Comparison of ENCODE assay signal across 18 cellular contexts in genomic region chr20:4013041-4013440, GRCh38. TPM values are rescaled to one million over a fixed set of nuclear protein-coding genes. Genes with fewer than 3 reads are reported as not detected.
DNase-seq lines count a peak whose midpoint lies in the region; ATAC-seq, FAIRE-seq and TF ChIP-seq lines count a peak whose summit lies in the region.
"Had no signal": no experiment of that assay in that cellular context is flagged by ENCODE, and none has a peak within 500 bp of the region (broad histone marks: within the 10 kb centered on the region; RNA-seq: fewer than 3 reads in every experiment).

No MANE protein-coding gene starts in this region.

- H3K4me1 ChIP-seq in K562 (replicated peaks in 1 of 2; ENCODE audit: control insufficient read depth in 2 of 2, insufficient read depth in 2 of 2, low read length in 2 of 2) (peaks cover 35 to 36% of the 10 kb centered on the region in 2 experiments), left lung (peaks cover 14 to 86% of the 10 kb centered on the region in 2 donors), tibial nerve (peaks cover 0 to 28% (median 14%) of the 10 kb centered on the region in 4 donors)

- peak overlapping the region in 1 of 2 experiments; percentile 65; a peak in 2 of 4 replicates for H3K9ac ChIP-seq in K562 (ENCODE audit: insufficient read depth in 1 of 2, low read depth in 2 of 2, low read length in 2 of 2)

- TF ChIP-seq POLR2A in K562 (conservative IDR thresholded peaks at IDR 0.05) (no peak), tibial nerve (IDR thresholded peaks at IDR 0.05) (no peak)

- no peaks in the 10 kb centered on the region; the same call in 1 of the 2 replicates for H4K20me1 ChIP-seq in K562 (replicated peaks; ENCODE audit: control insufficient read depth, insufficient read depth, low read length)

- no peak overlapping the region for H2AFZ ChIP-seq in K562 (ENCODE audit: low read depth, low read length)

- in situ Hi-C loops in K562 (cut with MboI), result no loop called here

- FAIRE-seq in K562 (lab: Jason Lieb, UNC), result no peak
- FAIRE-seq: D721Med, GM19239, H54, TTC549 had no signal

- no peak overlapping the region for H3K4me2 ChIP-seq in K562 (ENCODE audit: insufficient read depth, low read length)

- peaks cover 69% of the 10 kb centered on the region for H3K79me2 ChIP-seq in K562 (ENCODE audit: control insufficient read depth, insufficient read depth, low read length)

- WGBS in K562 (ENCODE audit: insufficient coverage, low coverage, missing lambda C conversion rate), result 4% methylated on average over 2 of the region's 2 CpGs
- 52 to 55% methylated on average over 2 of the region's 2 CpGs for WGBS in tibial nerve, 2 donors

- H3K36me3 ChIP-seq in K562 (ENCODE audit: control insufficient read depth, insufficient read depth, low read length) (peaks cover 24% of the 10 kb centered on the region), left lung (peaks cover 0 to 5% of the 10 kb centered on the region in 2 donors), tibial nerve (peaks cover 0 to 13% (median 0%) of the 10 kb centered on the region in 3 donors)
- H3K36me3 ChIP-seq: gastroesophageal sphincter, Peyer's patch had no signal

- DNase-seq in HL-60 (ENCODE audit: low read depth in 1 of 2, low spot score in 1 of 2) (no peak), K562 (ENCODE audit: extremely low read depth in 1 of 4, low spot score in 3 of 4) (no peak), left lung (no peak), tibial nerve (ENCODE audit: low spot score in 2 of 2) (no peak), activated T-cell treated with anti-CD3 and anti-CD28 coated beads for 4 hours (no peak), activated gamma-delta T cell (lab: John Stamatoyannopoulos, UW) (no peak), NCI-H1930 (lab: John Stamatoyannopoulos, UW) (no peak)
- DNase-seq: activated CD4-positive, alpha-beta T cell treated with anti-CD3 and anti-CD28 coated beads, Interleukin-2, amount 10 ng/mL, durations not matched to agents 7 days and 5 days; activated naive CD4-positive, alpha-beta T cell treated with anti-CD3 and anti-CD28 coated beads, Interleukin-2, amount 50 U/mL, for 16 hours; NCI-H1417 treated with DMSO at 0.1 percent for 48 hours; NCI-H774; nucleus accumbens; Peyer's patch had no signal

- POLR2A ChIA-PET in K562 (lab: Yijun Ruan, JAX), result interaction anchor here (0.6 to 1.9 kb wide), 5 partner anchors 10 to 72 kb away, joined by 3 to 8 read pairs (median 4); no protein-coding TSS in a partner anchor

- no peaks in the 10 kb centered on the region for H3K9me3 ChIP-seq in K562 (replicated peaks; ENCODE audit: control insufficient read depth, insufficient read depth, low read depth, low read length)
- H3K9me3 ChIP-seq in left lung, result no peaks in the 10 kb centered on the region
- no peaks in the 10 kb centered on the region for H3K9me3 ChIP-seq in tibial nerve
- H3K9me3 ChIP-seq: gastroesophageal sphincter, Peyer's patch had no signal

- TF ChIP-seq EP300 in K562 (IDR thresholded peaks at IDR 0.05; ENCODE audit: low read length) (no peak), tibial nerve (IDR thresholded peaks at IDR 0.05) (no peak)

- intact Hi-C loops in K562 (cut with micrococcal nuclease), result loop anchor here (2.0 to 5.0 kb wide), 2 partner anchors 86 to 122 kb away; no protein-coding TSS in a partner anchor
- intact Hi-C loops in left lung (cut with DNase I), result loop anchor here in 1 of 2 donors (10.0 kb wide), 1 partner anchor 128 kb away; the partner anchor contains the start of gene PANK2

- H3K4me3 ChIP-seq in HL-60 (replicated peaks; ENCODE audit: insufficient read depth, low read length), result peak overlapping the region; percentile 97
- peak overlapping the region; percentile 95 for H3K4me3 ChIP-seq in K562
- peak overlapping the region in 1 of 2 donors; percentile 92 for H3K4me3 ChIP-seq in left lung
- no peak overlapping the region for H3K4me3 ChIP-seq in tibial nerve

- TF ChIP-seq RAD21 in K562 (CRISPR knock-in tag; conservative IDR thresholded peaks at IDR 0.05 in 1 of 2, IDR thresholded peaks at IDR 0.05 in 1 of 2), result no peak

- TF ChIP-seq CTCF in HL-60 (IDR thresholded peaks at IDR 0.05; ENCODE audit: insufficient read depth, low read length) (no peak), K562 (IDR thresholded peaks at IDR 0.05 in 2 of 3, conservative IDR thresholded peaks at IDR 0.05 in 1 of 3; ENCODE audit: insufficient read depth in 2 of 3, low read depth in 1 of 3, low read length in 3 of 3) (no peak), left lung (IDR thresholded peaks at IDR 0.05) (no peak), tibial nerve (IDR thresholded peaks at IDR 0.05) (no peak)

- CTCF ChIA-PET in K562 (lab: Yijun Ruan, JAX; ENCODE audit: low intra/inter-chr PET ratio), result interaction anchor here (0.7 to 1.9 kb wide), 2 partner anchors 72 to 709 kb away, joined by 4 to 7 read pairs; no protein-coding TSS in a partner anchor

- no peaks in the 10 kb centered on the region for H3K27me3 ChIP-seq in HL-60 (ENCODE audit: insufficient read depth, poor library complexity, severe bottlenecking)
- H3K27me3 ChIP-seq in K562 (ENCODE audit: control insufficient read depth in 2 of 2, insufficient read depth in 2 of 2, low read length in 2 of 2), result no peaks in the 10 kb centered on the region; a peak in 1 of 5 replicates
- H3K27me3 ChIP-seq in left lung, result no peaks in the 10 kb centered on the region
- no peaks in the 10 kb centered on the region for H3K27me3 ChIP-seq in tibial nerve
- H3K27me3 ChIP-seq: gastroesophageal sphincter, Peyer's patch had no signal

- H3K9me1 ChIP-seq in K562 (ENCODE audit: control insufficient read depth, insufficient read depth, low read length), result peaks cover 2% of the 10 kb centered on the region

- no TSS peak for BruUV-seq in K562 (replicated peaks; lab: Mats Ljungman, UMichigan)

- ATAC-seq in K562 (no peak), left lung (no peak)

- peak overlapping the region; percentile 94 for H3K27ac ChIP-seq in HL-60 (replicated peaks)
- peak overlapping the region; percentile 78; the same call in 2 of the 3 replicates for H3K27ac ChIP-seq in K562 (ENCODE audit: extremely low read depth, low read depth, low read length)
- peak overlapping the region; percentile 55 to 93 for H3K27ac ChIP-seq in left lung
- peak overlapping the region in 3 of 4 donors; percentile 8 to 57 (median 49) for H3K27ac ChIP-seq in tibial nerve

TF ChIP-seq in K562, 482 proteins besides CTCF, POLR2A, EP300 and RAD21:
- TF ChIP-seq ZBTB11 (CRISPR knock-in tag; IDR thresholded peaks at IDR 0.05), result 0 out of 6 replicates have a peak, but pooled peaks of 1 of the 3 experiments have one; percentile 4
- 0 out of 2 replicates have a peak, but pooled peaks have one; percentile 51 for TF ChIP-seq POLR2H (tag; IDR thresholded peaks at IDR 0.05; ENCODE audit: low read depth)
- no peak for TF ChIP-seq ADNP (tag; IDR thresholded peaks at IDR 0.05)

RNA-seq across cellular contexts. Expression of gene RNF24, which starts 2.3 kb away (rescaled TPM):
- 44.6 and 48.3 TPM in 2 replicates for total RNA-seq in K562 (2011; cell fraction: chromatin; rRNA removed; ENCODE audit: low replicate concordance)
- total RNA-seq in K562 (2011; cell fraction: nucleolus; rRNA removed), result 26.7 and 28.9 TPM in 2 replicates
- 56.0 and 88.0 TPM in 2 replicates for total RNA-seq in K562 (2011; cell fraction: nucleoplasm; rRNA removed)
- total RNA-seq in K562 (2014; rRNA removed) (15.7 and 17.3 TPM in 2 replicates), K562 (2014; rRNA removed; fragmentation: Illumina TruSeq; extraction: Trizol) (18.8 and 20.3 TPM in 2 replicates), K562 (2015; rRNA removed; fragmentation: Illumina TruSeq; extraction: Trizol) (14.1 and 14.7 TPM in 2 replicates), K562 (2021) (42.6 and 51.9 TPM in 2 replicates), left lung (10 to 100 TPM; 27.4 to 46.2 TPM), tibial nerve (10 to 100 TPM; 17.0 to 25.5 (median 19.6) TPM)
- polyA plus RNA-seq in K562 (2011; rRNA removed) (23.1 and 43.4 TPM in 2 replicates), K562 (2014; fragmentation: Illumina TruSeq; extraction: Trizol) (33.9 and 35.5 TPM in 2 replicates), K562 (2014; fragmentation: Nextera tagmentation; extraction: Ambion mirVana) (10 to 100 TPM; 10.1 to 21.8 TPM), K562 (2014; rRNA removed) (21.0 and 22.4 TPM in 2 replicates)
- 24.8 and 52.3 TPM in 2 replicates for polyA plus RNA-seq in K562 (2011; cell fraction: cytosol; rRNA removed)
- 39.0 and 49.3 TPM in 2 replicates for polyA plus RNA-seq in K562 (2011; cell fraction: nucleus; rRNA removed)
- polyA plus RNA-seq in K562 (2012), result 22.7 and 30.7 TPM in 2 replicates
- 19.7 and 35.1 TPM in 2 replicates for polyA minus RNA-seq in K562 (2011; rRNA and poly(A)+ RNA removed)
- 25.3 and 46.8 TPM in 2 replicates for polyA minus RNA-seq in K562 (2011; cell fraction: cytosol; rRNA and poly(A)+ RNA removed)
- 10.1 and 22.5 TPM in 2 replicates for polyA minus RNA-seq in K562 (2011; cell fraction: nucleus; rRNA and poly(A)+ RNA removed)

Comparison
In these comparisons a context has a peak if more than half of its experiments do, and no peak if none do; other contexts are left out.
1. H3K4me3 ChIP-seq: peak in HL-60 (single experiment) and K562 (single experiment); none in tibial nerve (0 of 4).
2. Peak in every context shown above with its lines, with median percentiles within 50 percentile points of each other: H3K27ac ChIP-seq.